ENCODE assay signal across 9 cellular contexts in the genomic region with DNA sequence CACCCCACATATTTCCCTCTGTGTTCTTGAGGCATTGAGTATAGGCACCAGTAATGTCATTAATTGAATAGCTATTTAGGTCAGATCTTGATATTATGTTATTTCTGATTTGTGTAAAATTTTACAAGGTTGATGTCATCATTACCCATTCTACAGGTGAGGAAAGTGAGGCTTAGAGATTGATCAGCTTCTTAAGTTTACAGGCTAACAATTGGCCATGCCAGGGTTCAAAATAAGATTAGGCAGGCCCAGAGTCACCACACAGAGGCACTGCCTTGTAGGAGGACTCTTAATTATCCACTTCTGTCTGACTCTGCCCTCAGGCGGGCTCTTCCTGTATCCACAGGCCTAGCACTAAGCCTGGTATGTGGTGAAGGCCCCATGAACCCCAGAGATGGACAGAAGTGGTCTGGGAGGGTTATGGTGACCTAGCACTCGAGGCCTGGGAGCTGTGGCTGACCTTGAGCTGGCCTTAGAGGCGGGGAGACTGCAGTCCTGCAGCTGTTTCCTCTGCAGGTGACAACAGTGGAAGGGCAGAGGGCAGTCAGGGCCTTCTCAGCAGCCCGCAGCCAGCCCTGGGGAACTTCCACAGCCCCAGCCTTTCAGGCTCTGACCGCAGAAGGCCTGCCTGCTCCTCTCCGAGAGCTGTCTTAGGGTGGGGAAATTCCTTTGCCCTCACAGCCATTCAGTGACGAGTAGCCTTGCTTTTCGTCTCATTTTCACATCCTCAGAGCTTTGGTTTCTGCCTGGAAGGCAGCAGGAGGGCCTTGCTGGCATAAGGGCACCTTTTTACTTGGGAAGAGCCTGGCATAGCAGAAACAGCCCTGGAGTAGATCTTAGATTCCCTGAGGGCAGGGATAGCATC. TPM values are rescaled to one million over a fixed set of nuclear protein-coding genes. Genes with fewer than 3 reads are reported as not detected.
DNase-seq lines count a peak whose midpoint lies in the region; ATAC-seq, FAIRE-seq and TF ChIP-seq lines count a peak whose summit lies in the region.
"Had no signal": no experiment of that assay in that cellular context is flagged by ENCODE, and none has a peak within 500 bp of the region (broad histone marks: within the 10 kb centered on the region; RNA-seq: fewer than 3 reads in every experiment).

No MANE protein-coding gene starts in this region.

- H3K27me3 Mint-ChIP-seq in astrocyte (ENCODE audit: low read depth, unreplicated experiment), result no peaks in the 10 kb centered on the region
- no peaks in the 10 kb centered on the region for H3K27me3 Mint-ChIP-seq in stimulated activated naive CD8-positive, alpha-beta T cell treated with anti-CD3 and anti-CD28 coated beads, Interleukin-15, Interleukin-2, amounts not matched to agents 100 ng/mL and 50 ng/mL, for 24 hours

- no peak overlapping the region for H3K4me3 ChIP-seq in astrocyte (ENCODE audit: insufficient read depth, low read depth, low read length)

- no peak overlapping the region for H3K4me2 ChIP-seq in astrocyte (ENCODE audit: low read length)

- no peak overlapping the region for H3K27ac ChIP-seq in astrocyte (ENCODE audit: low read depth, low read length)

- H3K4me1 ChIP-seq in astrocyte (ENCODE audit: insufficient read depth, low read length), result no peaks in the 10 kb centered on the region

- no peak overlapping the region for H3K4me3 Mint-ChIP-seq in astrocyte (ENCODE audit: unreplicated experiment)
- H3K4me3 Mint-ChIP-seq in stimulated activated naive CD8-positive, alpha-beta T cell treated with anti-CD3 and anti-CD28 coated beads, Interleukin-15, Interleukin-2, amounts not matched to agents 100 ng/mL and 50 ng/mL, for 24 hours, result peak overlapping the region; percentile 20

- no peaks in the 10 kb centered on the region for H3K9me3 ChIP-seq in astrocyte (ENCODE audit: insufficient read depth, low read depth, low read length)

- peak; percentile 95 for ATAC-seq in GM21447 (IDR thresholded peaks at IDR 0.05; ENCODE audit: unreplicated experiment)

- in situ Hi-C loops in G401 (cut with HindIII; ENCODE audit: low sequenced_read_pairs), result no loop called here

- H3K27ac Mint-ChIP-seq in astrocyte (ENCODE audit: unreplicated experiment), result peak overlapping the region; percentile 43
- peak overlapping the region; percentile 82 for H3K27ac Mint-ChIP-seq in stimulated activated naive CD8-positive, alpha-beta T cell treated with anti-CD3 and anti-CD28 coated beads, Interleukin-15, Interleukin-2, amounts not matched to agents 100 ng/mL and 50 ng/mL, for 24 hours

- TF ChIP-seq CTCF in GM10266 (IDR thresholded peaks at IDR 0.05; ENCODE audit: control insufficient read depth, insufficient read depth, low read depth, missing control alignments), result peak; percentile 14
- TF ChIP-seq CTCF in astrocyte (IDR thresholded peaks at IDR 0.05; ENCODE audit: insufficient read depth, low read depth, low read length), result no peak

- DNase-seq in GM10266 (ENCODE audit: extremely low spot score), result peak; percentile 84
- peak; percentile 95 for DNase-seq in MV-4-11 (lab: John Stamatoyannopoulos, UW)
- no peak for DNase-seq in astrocyte (ENCODE audit: low read depth)
- DNase-seq in G401 (ENCODE audit: low spot score), result no peak
- DNase-seq in UCSD-AML1 (lab: John Stamatoyannopoulos, UW; ENCODE audit: unreplicated experiment), result no peak
- DNase-seq in KG1 (lab: John Stamatoyannopoulos, UW), result no peak

- peaks cover 21% of the 10 kb centered on the region for H3K36me3 Mint-ChIP-seq in astrocyte (ENCODE audit: low read depth, unreplicated experiment)
- H3K36me3 Mint-ChIP-seq in stimulated activated naive CD8-positive, alpha-beta T cell treated with anti-CD3 and anti-CD28 coated beads, Interleukin-15, Interleukin-2, amounts not matched to agents 100 ng/mL and 50 ng/mL, for 24 hours (ENCODE audit: low read depth), result peaks cover 54% of the 10 kb centered on the region

- H3K9ac ChIP-seq in astrocyte (ENCODE audit: low read length), result no peak overlapping the region

- H3K4me1 Mint-ChIP-seq in astrocyte (ENCODE audit: low read depth, unreplicated experiment), result peaks cover 3% of the 10 kb centered on the region
- H3K4me1 Mint-ChIP-seq in stimulated activated naive CD8-positive, alpha-beta T cell treated with anti-CD3 and anti-CD28 coated beads, Interleukin-15, Interleukin-2, amounts not matched to agents 100 ng/mL and 50 ng/mL, for 24 hours (ENCODE audit: low read depth), result peaks cover 27% of the 10 kb centered on the region

- no peaks in the 10 kb centered on the region for H3K27me3 ChIP-seq in astrocyte (ENCODE audit: insufficient read depth, low read length)

- H4K20me1 ChIP-seq in astrocyte (ENCODE audit: insufficient read depth, low read length), result peaks cover 8% of the 10 kb centered on the region

- H2AFZ ChIP-seq in astrocyte (ENCODE audit: low read depth, low read length), result no peak overlapping the region

- no peaks in the 10 kb centered on the region for H3K79me2 ChIP-seq in astrocyte (ENCODE audit: insufficient read depth, low read length)

- H3K36me3 ChIP-seq in astrocyte (ENCODE audit: insufficient read depth, low read length), result peaks cover 21% of the 10 kb centered on the region

- H3K9me3 Mint-ChIP-seq in astrocyte (ENCODE audit: unreplicated experiment), result no peaks in the 10 kb centered on the region
- no peaks in the 10 kb centered on the region for H3K9me3 Mint-ChIP-seq in stimulated activated naive CD8-positive, alpha-beta T cell treated with anti-CD3 and anti-CD28 coated beads, Interleukin-15, Interleukin-2, amounts not matched to agents 100 ng/mL and 50 ng/mL, for 24 hours

- no peak for FAIRE-seq in astrocyte (lab: Jason Lieb, UNC)
- FAIRE-seq: G401.6 had no signal

RNA-seq across cellular contexts. Expression of a gene that starts 12.2 kb away (rescaled TPM):
- total RNA-seq in astrocyte, result 22.3 and 22.6 TPM in 2 replicates
- 19.6 and 43.5 TPM in 2 replicates for total RNA-seq in G401 (2014; rRNA removed; shearing (Covaris generic))

RNA-seq across cellular contexts. Expression of a gene that starts 24.2 kb away (rescaled TPM):
- 5.5 and 14.5 TPM in 2 replicates for total RNA-seq in astrocyte
- total RNA-seq in G401 (2014; rRNA removed; shearing (Covaris generic)), result 58.6 and 67.7 TPM in 2 replicates

RNA-seq across cellular contexts. Expression of a gene that starts 51.0 kb away (rescaled TPM):
- total RNA-seq in astrocyte, result 7.9 and 10.6 TPM in 2 replicates
- total RNA-seq in G401 (2014; rRNA removed; shearing (Covaris generic)), result 4.0 and 9.1 TPM in 2 replicates

RNA-seq across cellular contexts. Expression of a gene that starts 51.4 kb away (rescaled TPM):
- total RNA-seq in astrocyte, result 24.5 and 25.5 TPM in 2 replicates
- 20.0 and 26.9 TPM in 2 replicates for total RNA-seq in G401 (2014; rRNA removed; shearing (Covaris generic))

Comparison
In these comparisons a context has a peak if more than half of its experiments do, and no peak if none do; other contexts are left out.
1. DNase-seq: peak in GM10266 (single experiment) and MV-4-11 (single experiment); none in astrocyte (single experiment), G401 (single experiment), UCSD-AML1 (single experiment) and KG1 (single experiment).